In the genomic region with DNA sequence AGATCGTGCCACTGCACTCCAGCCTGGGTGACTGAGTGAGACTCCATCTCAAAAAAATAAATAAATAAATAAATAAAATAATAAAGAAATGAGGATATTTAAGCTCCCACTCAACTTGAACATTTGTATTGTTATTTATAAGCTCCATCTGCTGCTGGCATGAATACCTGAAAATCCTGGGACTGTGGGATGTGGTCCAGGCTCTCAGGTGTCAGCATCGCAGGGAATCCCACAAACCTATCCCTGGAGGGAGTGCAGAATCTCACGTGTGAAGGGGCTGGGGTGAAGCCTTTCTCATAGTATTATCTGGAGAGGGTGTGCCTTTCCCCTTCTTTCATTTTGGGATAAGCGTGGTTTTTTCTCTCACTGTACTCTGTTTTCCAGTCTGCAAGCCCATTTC, we compare ENCODE assay signal across 26 cellular contexts.
"Had no signal": no experiment of that assay in that cellular context is flagged by ENCODE, and none has a peak within 500 bp of the region (broad histone marks: within the 10 kb centered on the region; RNA-seq: fewer than 3 reads in every experiment).

No MANE protein-coding gene starts in this region.

- H3K27me3 ChIP-seq: brain microvascular endothelial cell, colonic mucosa had no signal

- DNase-seq: activated B cell treated with CpG ODN at 0.5 μM for 24 hours; activated CD4-positive, alpha-beta T cell treated with anti-CD3 and anti-CD28 coated beads for 48 hours; activated CD4-positive, alpha-beta T cell treated with anti-CD3 and anti-CD28 coated beads, Interleukin-2, amount 50 U/mL, for 1 hour; activated CD4-positive, alpha-beta T cell treated with anti-CD3 and anti-CD28 coated beads, Interleukin-2, amount 50 U/mL, for 48 hours; activated CD8-positive, alpha-beta memory T cell treated with anti-CD3 and anti-CD28 coated beads for 24 hours; activated CD8-positive, alpha-beta T cell treated with anti-CD3 and anti-CD28 coated beads for 36 hours; activated effector memory CD4-positive, alpha-beta T cell treated with Interleukin-2 at 50 U/mL for 16 hours; activated gamma-delta T cell treated with Interleukin-2 at 50 U/mL for 16 hours; activated naive CD4-positive, alpha-beta T cell treated with anti-CD3 and anti-CD28 coated beads, Interleukin-2, amount 50 U/mL, for 16 hours; activated naive CD4-positive, alpha-beta T cell treated with Interleukin-2 at 50 U/mL for 16 hours; activated T-cell treated with anti-CD3 and anti-CD28 coated beads, Interleukin-2, amount 50 U/mL, for 4 hours; amniotic stem cell; anterior cingulate cortex; brain microvascular endothelial cell; colonic mucosa; effector CD8-positive, alpha-beta T cell; esophagus squamous epithelium; foreskin melanocyte; head of caudate nucleus; hippocampal formation; T1000; WERI-Rb-1 had no signal

- H3K36me3 ChIP-seq: brain microvascular endothelial cell, colonic mucosa, esophagus squamous epithelium, gastroesophageal sphincter, WERI-Rb-1 had no signal

- H3K4me3 ChIP-seq: colonic mucosa, esophagus squamous epithelium, gastroesophageal sphincter had no signal

- H3K9me3 ChIP-seq: colonic mucosa, esophagus squamous epithelium, gastroesophageal sphincter had no signal

- H3K4me1 ChIP-seq: colonic mucosa had no signal

- ATAC-seq: activated CD4-positive, CD25-positive, alpha-beta regulatory T cell treated with anti-CD3 and anti-CD28 coated beads, Interleukin-2, amount 50 U/mL, for 24 hours; activated CD8-positive, alpha-beta T cell treated with anti-CD3 and anti-CD28 coated beads for 36 hours; activated T-cell treated with anti-CD3 and anti-CD28 coated beads, Interleukin-2, amount 50 U/mL, for 4 hours; activated T-helper 17 cell treated with anti-CD3 and anti-CD28 coated beads, Interleukin-2, amount 50 U/mL, for 72 hours; gastroesophageal sphincter had no signal

- H3K27ac ChIP-seq: brain microvascular endothelial cell, colonic mucosa, epithelial cell of prostate, esophagus squamous epithelium, gastroesophageal sphincter, WERI-Rb-1 had no signal
